Comparison of ENCODE assay signal across 9 cellular contexts in genomic region chr1:201537966-201538617, GRCh38. TPM values are rescaled to one million over a fixed set of nuclear protein-coding genes. Genes with fewer than 3 reads are reported as not detected.
DNase-seq lines count a peak whose midpoint lies in the region; ATAC-seq and TF ChIP-seq lines count a peak whose summit lies in the region.
"Had no signal": no experiment of that assay in that cellular context is flagged by ENCODE, and none has a peak within 500 bp of the region (broad histone marks: within the 10 kb centered on the region; RNA-seq: fewer than 3 reads in every experiment).

No MANE protein-coding gene starts in this region.

- peak overlapping the region; percentile 63 to 94 (median 88); a peak in 21 of 22 replicates for H3K27ac ChIP-seq in BLaER1 treated with 17β-estradiol and CSF1 and Interleukin-3, amounts not matched to agents 10 nM and 100 nM

- H3K4me3 Mint-ChIP-seq in naive thymus-derived CD8-positive, alpha-beta T cell: peak overlapping the region; percentile 60 to 86 (median 74)

- peaks cover 79 to 92% (median 83%) of the 10 kb centered on the region in 10 experiments for H3K4me1 ChIP-seq in BLaER1 treated with 17β-estradiol and CSF1 and Interleukin-3, amounts not matched to agents 10 nM and 100 nM
- H3K4me1 ChIP-seq in Loucy (ENCODE audit: insufficient read depth, low read length, poor library complexity, severe bottlenecking): peaks cover 9% of the 10 kb centered on the region

- H3K9me3 Mint-ChIP-seq in naive thymus-derived CD8-positive, alpha-beta T cell: peaks cover 0 to 11% (median 0%) of the 10 kb centered on the region in 9 donors
- H3K9me3 Mint-ChIP-seq: activated naive CD4-positive, alpha-beta T cell treated with anti-CD3 and anti-CD28 coated beads, Interleukin-2, amount 50 U/mL, for 72 hours had no signal

- no peak for TF ChIP-seq POLR2A in erythroblast (IDR thresholded peaks at IDR 0.05; ENCODE audit: low read length)

- peak overlapping the region; percentile 70 to 94 (median 86) for H3K4me3 ChIP-seq in BLaER1 treated with 17β-estradiol and CSF1 and Interleukin-3, amounts not matched to agents 10 nM and 100 nM
- peak overlapping the region; percentile 78 for H3K4me3 ChIP-seq in Loucy (ENCODE audit: low read length, poor library complexity, severe bottlenecking)

- H3F3A ChIP-seq in Loucy (ENCODE audit: low read depth): no peaks in the 10 kb centered on the region

- peak in 1 of 2 donors; percentile 5 for ATAC-seq in naive thymus-derived CD8-positive, alpha-beta T cell

- H3K27me3 ChIP-seq in BLaER1 treated with 17β-estradiol and CSF1 and Interleukin-3, amounts not matched to agents 10 nM and 100 nM: peaks cover 0 to 43% (median 25%) of the 10 kb centered on the region in 11 experiments; a peak in 14 of 22 replicates
- peaks cover 29% of the 10 kb centered on the region for H3K27me3 ChIP-seq in Loucy (ENCODE audit: insufficient read depth, low read length, poor library complexity, severe bottlenecking)

- H4K20me1 ChIP-seq in BLaER1 treated with 17β-estradiol and CSF1 and Interleukin-3, amounts not matched to agents 10 nM and 100 nM: no peaks in the 10 kb centered on the region; a peak in 1 of 22 replicates
- no peaks in the 10 kb centered on the region for H4K20me1 ChIP-seq in Loucy (ENCODE audit: insufficient read depth, low read length, poor library complexity, severe bottlenecking)

- no peaks in the 10 kb centered on the region for H3K9me2 ChIP-seq in Loucy (replicated peaks; ENCODE audit: low read depth, low read length)

- H3K27ac Mint-ChIP-seq in naive thymus-derived CD8-positive, alpha-beta T cell: peak overlapping the region in 1 of 10 donors; percentile 62
- H3K27ac Mint-ChIP-seq: activated naive CD4-positive, alpha-beta T cell treated with anti-CD3 and anti-CD28 coated beads, Interleukin-2, amount 50 U/mL, for 72 hours had no signal

- no peak for TF ChIP-seq CTCF in Loucy (conservative IDR thresholded peaks at IDR 0.05; ENCODE audit: low read length)

- no peaks in the 10 kb centered on the region for H3K79me2 ChIP-seq in Loucy (ENCODE audit: insufficient read depth, low read length)

- peak overlapping the region; percentile 88 to 98 (median 95) for H3K4me2 ChIP-seq in BLaER1 treated with 17β-estradiol and CSF1 and Interleukin-3, amounts not matched to agents 10 nM and 100 nM
- H3K4me2 ChIP-seq in Loucy (ENCODE audit: low read depth, low read length, poor library complexity, severe bottlenecking): peak overlapping the region; percentile 77

- peaks cover 0 to 10% (median 0%) of the 10 kb centered on the region in 11 experiments; a peak in 2 of 22 replicates for H3K36me3 ChIP-seq in BLaER1 treated with 17β-estradiol and CSF1 and Interleukin-3, amounts not matched to agents 10 nM and 100 nM
- H3K36me3 ChIP-seq in Loucy (ENCODE audit: insufficient read depth, low read length): no peaks in the 10 kb centered on the region

- H3K4me1 Mint-ChIP-seq in naive thymus-derived CD8-positive, alpha-beta T cell: peaks cover 9 to 30% (median 24%) of the 10 kb centered on the region in 4 donors

- POLR2A ChIA-PET in naive thymus-derived CD8-positive, alpha-beta T cell (lab: Charles Lee): no interaction called here

- peaks cover 41 to 68% (median 54%) of the 10 kb centered on the region in 5 donors for H3K27me3 Mint-ChIP-seq in naive thymus-derived CD8-positive, alpha-beta T cell

- peak overlapping the region; percentile 79 to 93 (median 89) for H3K9ac ChIP-seq in BLaER1 treated with 17β-estradiol and CSF1 and Interleukin-3, amounts not matched to agents 10 nM and 100 nM
- peak overlapping the region; percentile 60 for H3K9ac ChIP-seq in Loucy (ENCODE audit: low read depth, low read length, poor library complexity, severe bottlenecking)

- H2AFZ ChIP-seq in Loucy (ENCODE audit: low read length): peak overlapping the region; percentile 88

- H3K36me3 Mint-ChIP-seq in naive thymus-derived CD8-positive, alpha-beta T cell: peaks cover 8 to 14% (median 11%) of the 10 kb centered on the region in 3 donors

- DNase-seq in dermis blood vessel endothelial cell: peak; percentile 69
- DNase-seq in naive thymus-derived CD8-positive, alpha-beta T cell: no peak
- DNase-seq in amygdala (lab: John Stamatoyannopoulos, UW): no peak
- DNase-seq in NCI-H2029 (lab: John Stamatoyannopoulos, UW): no peak
- DNase-seq in erythroblast (lab: John Stamatoyannopoulos, UW): no peak
- DNase-seq in COR-L47 (lab: John Stamatoyannopoulos, UW): no peak

- H3K9me3 ChIP-seq in BLaER1 treated with 17β-estradiol and CSF1 and Interleukin-3, amounts not matched to agents 10 nM and 100 nM (replicated peaks in 1 of 11): peaks cover 0 to 4% (median 0%) of the 10 kb centered on the region in 11 experiments; a peak in 3 of 22 replicates
- no peaks in the 10 kb centered on the region for H3K9me3 ChIP-seq in Loucy (ENCODE audit: insufficient read depth, low read depth, low read length)

RNA-seq across cellular contexts. Expression of gene NAV1, which starts 0.8 kb away (rescaled TPM):
- total RNA-seq in dermis blood vessel endothelial cell: 16.5 and 27.0 TPM in 2 replicates
- total RNA-seq in naive thymus-derived CD8-positive, alpha-beta T cell: 1 to 10 TPM; 2.1 to 3.0 TPM
- polyA plus RNA-seq in naive thymus-derived CD8-positive, alpha-beta T cell: 1 to 10 TPM in 1 of 3 donors, under 1 TPM in 2; 0.10 to 1.9 (median 0.41) TPM

RNA-seq across cellular contexts. Expression of gene CSRP1, which starts 31.2 kb away (rescaled TPM):
- total RNA-seq in dermis blood vessel endothelial cell: 256 and 443 TPM in 2 replicates
- 10 to 100 TPM; 21.8 to 22.4 TPM for total RNA-seq in naive thymus-derived CD8-positive, alpha-beta T cell
- polyA plus RNA-seq in naive thymus-derived CD8-positive, alpha-beta T cell: 10 to 100 TPM; 43.3 to 48.2 (median 46.1) TPM

Comparison
In these comparisons a context has a peak if more than half of its experiments do, and no peak if none do; other contexts are left out.
1. RNA of gene CSRP1, which starts 31.2 kb away (total RNA-seq): 256 to 443 TPM in dermis blood vessel endothelial cell; 21.8 to 22.4 TPM in naive thymus-derived CD8-positive, alpha-beta T cell; every median in the first group is over 10 times any median in the second.